In genomic region chr2:7766978-7767565, GRCh38 we compare ENCODE assay signal across 1 cellular context.
TF ChIP-seq lines count a peak whose summit lies in the region.

No MANE protein-coding gene starts in this region.

TF ChIP-seq in GM23338, 12 proteins besides CTCF, POLR2A, EP300 and RAD21 (continued from another document):
- TF ChIP-seq, protein P1, sequence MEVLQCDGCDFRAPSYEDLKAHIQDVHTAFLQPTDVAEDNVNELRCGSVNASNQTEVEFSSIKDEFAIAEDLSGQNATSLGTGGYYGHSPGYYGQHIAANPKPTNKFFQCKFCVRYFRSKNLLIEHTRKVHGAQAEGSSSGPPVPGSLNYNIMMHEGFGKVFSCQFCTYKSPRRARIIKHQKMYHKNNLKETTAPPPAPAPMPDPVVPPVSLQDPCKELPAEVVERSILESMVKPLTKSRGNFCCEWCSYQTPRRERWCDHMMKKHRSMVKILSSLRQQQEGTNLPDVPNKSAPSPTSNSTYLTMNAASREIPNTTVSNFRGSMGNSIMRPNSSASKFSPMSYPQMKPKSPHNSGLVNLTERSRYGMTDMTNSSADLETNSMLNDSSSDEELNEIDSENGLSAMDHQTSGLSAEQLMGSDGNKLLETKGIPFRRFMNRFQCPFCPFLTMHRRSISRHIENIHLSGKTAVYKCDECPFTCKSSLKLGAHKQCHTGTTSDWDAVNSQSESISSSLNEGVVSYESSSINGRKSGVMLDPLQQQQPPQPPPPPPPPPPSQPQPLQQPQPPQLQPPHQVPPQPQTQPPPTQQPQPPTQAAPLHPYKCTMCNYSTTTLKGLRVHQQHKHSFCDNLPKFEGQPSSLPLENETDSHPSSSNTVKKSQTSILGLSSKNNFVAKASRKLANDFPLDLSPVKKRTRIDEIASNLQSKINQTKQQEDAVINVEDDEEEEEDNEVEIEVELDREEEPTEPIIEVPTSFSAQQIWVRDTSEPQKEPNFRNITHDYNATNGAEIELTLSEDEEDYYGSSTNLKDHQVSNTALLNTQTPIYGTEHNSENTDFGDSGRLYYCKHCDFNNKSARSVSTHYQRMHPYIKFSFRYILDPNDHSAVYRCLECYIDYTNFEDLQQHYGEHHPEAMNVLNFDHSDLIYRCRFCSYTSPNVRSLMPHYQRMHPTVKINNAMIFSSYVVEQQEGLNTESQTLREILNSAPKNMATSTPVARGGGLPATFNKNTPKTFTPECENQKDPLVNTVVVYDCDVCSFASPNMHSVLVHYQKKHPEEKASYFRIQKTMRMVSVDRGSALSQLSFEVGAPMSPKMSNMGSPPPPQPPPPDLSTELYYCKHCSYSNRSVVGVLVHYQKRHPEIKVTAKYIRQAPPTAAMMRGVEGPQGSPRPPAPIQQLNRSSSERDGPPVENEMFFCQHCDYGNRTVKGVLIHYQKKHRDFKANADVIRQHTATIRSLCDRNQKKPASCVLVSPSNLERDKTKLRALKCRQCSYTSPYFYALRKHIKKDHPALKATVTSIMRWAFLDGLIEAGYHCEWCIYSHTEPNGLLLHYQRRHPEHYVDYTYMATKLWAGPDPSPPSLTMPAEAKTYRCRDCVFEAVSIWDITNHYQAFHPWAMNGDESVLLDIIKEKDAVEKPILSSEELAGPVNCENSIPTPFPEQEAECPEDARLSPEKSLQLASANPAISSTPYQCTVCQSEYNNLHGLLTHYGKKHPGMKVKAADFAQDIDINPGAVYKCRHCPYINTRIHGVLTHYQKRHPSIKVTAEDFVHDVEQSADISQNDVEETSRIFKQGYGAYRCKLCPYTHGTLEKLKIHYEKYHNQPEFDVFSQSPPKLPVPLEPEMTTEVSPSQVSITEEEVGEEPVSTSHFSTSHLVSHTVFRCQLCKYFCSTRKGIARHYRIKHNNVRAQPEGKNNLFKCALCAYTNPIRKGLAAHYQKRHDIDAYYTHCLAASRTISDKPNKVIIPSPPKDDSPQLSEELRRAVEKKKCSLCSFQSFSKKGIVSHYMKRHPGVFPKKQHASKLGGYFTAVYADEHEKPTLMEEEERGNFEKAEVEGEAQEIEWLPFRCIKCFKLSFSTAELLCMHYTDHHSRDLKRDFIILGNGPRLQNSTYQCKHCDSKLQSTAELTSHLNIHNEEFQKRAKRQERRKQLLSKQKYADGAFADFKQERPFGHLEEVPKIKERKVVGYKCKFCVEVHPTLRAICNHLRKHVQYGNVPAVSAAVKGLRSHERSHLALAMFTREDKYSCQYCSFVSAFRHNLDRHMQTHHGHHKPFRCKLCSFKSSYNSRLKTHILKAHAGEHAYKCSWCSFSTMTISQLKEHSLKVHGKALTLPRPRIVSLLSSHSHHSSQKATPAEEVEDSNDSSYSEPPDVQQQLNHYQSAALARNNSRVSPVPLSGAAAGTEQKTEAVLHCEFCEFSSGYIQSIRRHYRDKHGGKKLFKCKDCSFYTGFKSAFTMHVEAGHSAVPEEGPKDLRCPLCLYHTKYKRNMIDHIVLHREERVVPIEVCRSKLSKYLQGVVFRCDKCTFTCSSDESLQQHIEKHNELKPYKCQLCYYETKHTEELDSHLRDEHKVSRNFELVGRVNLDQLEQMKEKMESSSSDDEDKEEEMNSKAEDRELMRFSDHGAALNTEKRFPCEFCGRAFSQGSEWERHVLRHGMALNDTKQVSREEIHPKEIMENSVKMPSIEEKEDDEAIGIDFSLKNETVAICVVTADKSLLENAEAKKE (CRISPR knock-in tag; IDR thresholded peaks at IDR 0.05): no peak
- TF ChIP-seq, protein P2, sequence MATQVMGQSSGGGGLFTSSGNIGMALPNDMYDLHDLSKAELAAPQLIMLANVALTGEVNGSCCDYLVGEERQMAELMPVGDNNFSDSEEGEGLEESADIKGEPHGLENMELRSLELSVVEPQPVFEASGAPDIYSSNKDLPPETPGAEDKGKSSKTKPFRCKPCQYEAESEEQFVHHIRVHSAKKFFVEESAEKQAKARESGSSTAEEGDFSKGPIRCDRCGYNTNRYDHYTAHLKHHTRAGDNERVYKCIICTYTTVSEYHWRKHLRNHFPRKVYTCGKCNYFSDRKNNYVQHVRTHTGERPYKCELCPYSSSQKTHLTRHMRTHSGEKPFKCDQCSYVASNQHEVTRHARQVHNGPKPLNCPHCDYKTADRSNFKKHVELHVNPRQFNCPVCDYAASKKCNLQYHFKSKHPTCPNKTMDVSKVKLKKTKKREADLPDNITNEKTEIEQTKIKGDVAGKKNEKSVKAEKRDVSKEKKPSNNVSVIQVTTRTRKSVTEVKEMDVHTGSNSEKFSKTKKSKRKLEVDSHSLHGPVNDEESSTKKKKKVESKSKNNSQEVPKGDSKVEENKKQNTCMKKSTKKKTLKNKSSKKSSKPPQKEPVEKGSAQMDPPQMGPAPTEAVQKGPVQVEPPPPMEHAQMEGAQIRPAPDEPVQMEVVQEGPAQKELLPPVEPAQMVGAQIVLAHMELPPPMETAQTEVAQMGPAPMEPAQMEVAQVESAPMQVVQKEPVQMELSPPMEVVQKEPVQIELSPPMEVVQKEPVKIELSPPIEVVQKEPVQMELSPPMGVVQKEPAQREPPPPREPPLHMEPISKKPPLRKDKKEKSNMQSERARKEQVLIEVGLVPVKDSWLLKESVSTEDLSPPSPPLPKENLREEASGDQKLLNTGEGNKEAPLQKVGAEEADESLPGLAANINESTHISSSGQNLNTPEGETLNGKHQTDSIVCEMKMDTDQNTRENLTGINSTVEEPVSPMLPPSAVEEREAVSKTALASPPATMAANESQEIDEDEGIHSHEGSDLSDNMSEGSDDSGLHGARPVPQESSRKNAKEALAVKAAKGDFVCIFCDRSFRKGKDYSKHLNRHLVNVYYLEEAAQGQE (IDR thresholded peaks at IDR 0.05; ENCODE audit: unreplicated experiment): no peak
